ENCODE assay signal across 8 cellular contexts in genomic region chr4:145299380-145300076, GRCh38.
DNase-seq lines count a peak whose midpoint lies in the region; ATAC-seq and TF ChIP-seq lines count a peak whose summit lies in the region.

No MANE protein-coding gene starts in this region.

- H3K27ac ChIP-seq in neural progenitor cell = no peak overlapping the region

- no peaks in the 10 kb centered on the region for H4K20me1 ChIP-seq in neural progenitor cell (ENCODE audit: low read depth)

- peak; percentile 92 for DNase-seq in COLO829 (ENCODE audit: low spot score)
- peak; percentile 98 for DNase-seq in LHCN-M2 (ENCODE audit: low read depth)
- peak; percentile 16 for DNase-seq in activated T-helper 9 cell treated with anti-CD3 and anti-CD28 coated beads, Interleukin-2, amount 50 U/mL, for 16 hours (ENCODE audit: low read depth)
- peak; percentile 74 for DNase-seq in renal cortical epithelial cell (ENCODE audit: low read depth)
- no peak for DNase-seq in DMS153 (lab: John Stamatoyannopoulos, UW)
- DNase-seq in neural progenitor cell (ENCODE audit: low spot score) = no peak
- DNase-seq in NCI-H187 treated with DMSO at 0.1 percent for 48 hours (lab: John Stamatoyannopoulos, UW) = no peak

- no peaks in the 10 kb centered on the region for H3K9me3 ChIP-seq in neural progenitor cell (ENCODE audit: low read depth)

- H3K36me3 Mint-ChIP-seq in neural progenitor cell = no peaks in the 10 kb centered on the region

- H3K4me1 Mint-ChIP-seq in neural progenitor cell = no peaks in the 10 kb centered on the region

- no peaks in the 10 kb centered on the region for H3K36me3 ChIP-seq in neural progenitor cell

- H3K27me3 ChIP-seq in neural progenitor cell = no peaks in the 10 kb centered on the region

- H3K4me3 ChIP-seq in neural progenitor cell = no peak overlapping the region

- ATAC-seq in GM21576 (IDR thresholded peaks at IDR 0.05; ENCODE audit: unreplicated experiment) = peak; percentile 92

- no peaks in the 10 kb centered on the region for H3K9me3 Mint-ChIP-seq in neural progenitor cell

- no peaks in the 10 kb centered on the region for H3K4me1 ChIP-seq in neural progenitor cell

- no peaks in the 10 kb centered on the region for H3K79me2 ChIP-seq in neural progenitor cell (ENCODE audit: low read depth)

- H3F3A ChIP-seq in neural progenitor cell (ENCODE audit: low read depth) = no peaks in the 10 kb centered on the region

- no peak overlapping the region for H3K4me3 Mint-ChIP-seq in neural progenitor cell

- no peak for TF ChIP-seq CTCF in neural progenitor cell (IDR thresholded peaks at IDR 0.05)

- H2AFZ ChIP-seq in neural progenitor cell (replicated peaks) = no peak overlapping the region

- H3K4me2 ChIP-seq in neural progenitor cell = no peak overlapping the region

- no peak overlapping the region for H3K27ac Mint-ChIP-seq in neural progenitor cell

- H3K27me3 Mint-ChIP-seq in neural progenitor cell (ENCODE audit: insufficient read depth, low read depth) = no peaks in the 10 kb centered on the region

- no peak overlapping the region for H3K9ac ChIP-seq in neural progenitor cell

Comparison
In these comparisons a context has a peak if more than half of its experiments do, and no peak if none do; other contexts are left out.
1. DNase-seq: peak in COLO829 (single experiment), LHCN-M2 (single experiment), activated T-helper 9 cell treated with anti-CD3 and anti-CD28 coated beads, Interleukin-2, amount 50 U/mL, for 16 hours (single experiment) and renal cortical epithelial cell (single experiment); none in DMS153 (single experiment), neural progenitor cell (single experiment) and NCI-H187 treated with DMSO at 0.1 percent for 48 hours (single experiment).